10 cellular contexts compared by ENCODE assay signal in the genomic region with DNA sequence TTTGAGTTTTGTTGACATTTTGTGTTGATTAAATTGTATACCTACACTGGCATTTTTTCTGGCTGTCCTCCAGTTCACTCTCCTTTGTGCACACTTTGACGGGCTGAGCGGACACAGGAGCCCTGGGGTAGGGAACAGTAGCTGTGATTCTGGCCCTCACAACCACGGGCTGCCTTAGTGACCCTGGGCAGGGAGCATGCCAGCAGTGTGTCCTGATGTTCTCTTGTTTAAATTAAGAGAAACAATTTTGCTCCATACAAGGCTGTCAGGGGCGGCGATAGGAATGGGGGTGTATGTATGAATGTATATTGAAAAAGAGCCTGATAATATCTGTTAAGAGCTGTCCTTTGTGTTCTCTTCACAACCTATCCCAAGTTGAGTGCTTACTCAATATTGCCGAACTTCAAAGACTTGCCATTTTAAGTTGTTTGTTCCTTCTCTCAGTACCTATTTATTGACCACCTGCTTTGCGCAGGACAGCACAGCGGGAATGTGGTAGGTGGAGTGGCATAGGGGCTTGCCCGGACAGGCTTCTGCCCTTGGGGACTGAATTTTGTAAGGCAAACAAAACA.
DNase-seq lines count a peak whose midpoint lies in the region; ATAC-seq, FAIRE-seq and TF ChIP-seq lines count a peak whose summit lies in the region.
"Had no signal": no experiment of that assay in that cellular context is flagged by ENCODE, and none has a peak within 500 bp of the region (broad histone marks: within the 10 kb centered on the region; RNA-seq: fewer than 3 reads in every experiment).

No MANE protein-coding gene starts in this region.

- peak overlapping the region; percentile 72 for H3K27ac Mint-ChIP-seq in activated naive CD4-positive, alpha-beta T cell treated with anti-CD3 and anti-CD28 coated beads, Interleukin-2, amount 10 ng/mL, durations not matched to agents 7 days and 5 days
- H3K27ac Mint-ChIP-seq in nephron (peak overlapping the region; percentile 76 to 91 (median 77)), type B pancreatic cell (peak overlapping the region; percentile 80)

- H3K79me2 ChIP-seq in endothelial cell of umbilical vein (ENCODE audit: control insufficient read depth, insufficient read depth, low read length) = peaks cover 28% of the 10 kb centered on the region

- no peaks in the 10 kb centered on the region for H3K9me1 ChIP-seq in endothelial cell of umbilical vein (replicated peaks; ENCODE audit: control insufficient read depth, extremely low read depth, insufficient read depth, low read length)

- no peak overlapping the region for H3K9ac ChIP-seq in endothelial cell of umbilical vein (replicated peaks; ENCODE audit: extremely low read depth, insufficient read depth, low read length)

- no peaks in the 10 kb centered on the region for H3K9me3 ChIP-seq in endothelial cell of umbilical vein (replicated peaks; ENCODE audit: control insufficient read depth, insufficient read depth, low read length)

- H3K36me3 Mint-ChIP-seq in activated naive CD4-positive, alpha-beta T cell treated with anti-CD3 and anti-CD28 coated beads, Interleukin-2, amount 10 ng/mL, durations not matched to agents 7 days and 5 days = peaks cover 82% of the 10 kb centered on the region
- peaks cover 88% of the 10 kb centered on the region for H3K36me3 Mint-ChIP-seq in nephron (ENCODE audit: low read depth)
- peaks cover 62% of the 10 kb centered on the region for H3K36me3 Mint-ChIP-seq in type B pancreatic cell

- no peaks in the 10 kb centered on the region for H4K20me1 ChIP-seq in endothelial cell of umbilical vein (replicated peaks; ENCODE audit: control insufficient read depth, extremely low read depth, insufficient read depth, low read length)

- TF ChIP-seq CTCF in endothelial cell of umbilical vein (IDR thresholded peaks at IDR 0.05; ENCODE audit: extremely low read depth in 1 of 2, insufficient read depth in 1 of 2, low read depth in 1 of 2, low read length in 2 of 2) = no peak
- TF ChIP-seq CTCF in nephron (IDR thresholded peaks at IDR 0.05; ENCODE audit: unreplicated experiment in 3 of 3) = no peak
- TF ChIP-seq CTCF in type B pancreatic cell (conservative IDR thresholded peaks at IDR 0.05) = no peak

- H3K27me3 Mint-ChIP-seq in activated naive CD4-positive, alpha-beta T cell treated with anti-CD3 and anti-CD28 coated beads, Interleukin-2, amount 10 ng/mL, durations not matched to agents 7 days and 5 days = no peaks in the 10 kb centered on the region
- H3K27me3 Mint-ChIP-seq in nephron (ENCODE audit: low read depth) = no peaks in the 10 kb centered on the region
- H3K27me3 Mint-ChIP-seq in type B pancreatic cell = no peaks in the 10 kb centered on the region

- FAIRE-seq in endothelial cell of umbilical vein (lab: Jason Lieb, UNC) = peak; percentile 44

- no peak overlapping the region for H2AFZ ChIP-seq in endothelial cell of umbilical vein (ENCODE audit: low read depth, low read length)

- dilution Hi-C loops in endothelial cell of umbilical vein (cut with MboI; ENCODE audit: extremely low pct_ligation_motif_present, low sequenced_read_pairs) = no loop called here

- intact Hi-C loops in endothelial cell of umbilical vein (cut with micrococcal nuclease) = loop anchor here (10.0 kb wide), 1 partner anchor 415 kb away; no protein-coding TSS in a partner anchor
- intact Hi-C loops in posterior vena cava (cut with DNase I) = no loop called here

- H3K4me1 ChIP-seq in endothelial cell of umbilical vein (ENCODE audit: control insufficient read depth, extremely low read depth, insufficient read depth, low read length) = peaks cover 13% of the 10 kb centered on the region

- H3K9me3 Mint-ChIP-seq in activated naive CD4-positive, alpha-beta T cell treated with anti-CD3 and anti-CD28 coated beads, Interleukin-2, amount 10 ng/mL, durations not matched to agents 7 days and 5 days = no peaks in the 10 kb centered on the region
- no peaks in the 10 kb centered on the region for H3K9me3 Mint-ChIP-seq in nephron
- no peaks in the 10 kb centered on the region for H3K9me3 Mint-ChIP-seq in type B pancreatic cell

- H3K4me3 ChIP-seq in endothelial cell of umbilical vein (replicated peaks in 1 of 3; ENCODE audit: insufficient read depth in 1 of 3, low read depth in 1 of 3, low read length in 3 of 3) = no peak overlapping the region

- no peaks in the 10 kb centered on the region for H3K27me3 ChIP-seq in endothelial cell of umbilical vein (ENCODE audit: control insufficient read depth in 2 of 2, insufficient read depth in 2 of 2, low read length in 2 of 2)

- peaks cover 25% of the 10 kb centered on the region for H3K4me1 Mint-ChIP-seq in activated naive CD4-positive, alpha-beta T cell treated with anti-CD3 and anti-CD28 coated beads, Interleukin-2, amount 10 ng/mL, durations not matched to agents 7 days and 5 days
- H3K4me1 Mint-ChIP-seq in nephron (peaks cover 31% of the 10 kb centered on the region), type B pancreatic cell (ENCODE audit: unreplicated experiment) (peaks cover 42% of the 10 kb centered on the region)

- H3K4me3 Mint-ChIP-seq in activated naive CD4-positive, alpha-beta T cell treated with anti-CD3 and anti-CD28 coated beads, Interleukin-2, amount 10 ng/mL, durations not matched to agents 7 days and 5 days = no peak overlapping the region
- H3K4me3 Mint-ChIP-seq in nephron (no peak overlapping the region), type B pancreatic cell (peak overlapping the region; percentile 22)

- DNase-seq in activated naive CD4-positive, alpha-beta T cell treated with anti-CD3 and anti-CD28 coated beads, Interleukin-2, amount 10 ng/mL, durations not matched to agents 7 days and 5 days = no peak
- no peak for DNase-seq in activated naive CD4-positive, alpha-beta T cell treated with Interleukin-2 at 50 U/mL for 16 hours
- DNase-seq in endothelial cell of umbilical vein (ENCODE audit: low read depth, low spot score) = no peak
- no peak for DNase-seq in type B pancreatic cell (ENCODE audit: extremely low spot score, unreplicated experiment)
- DNase-seq in G401 (ENCODE audit: low spot score) = no peak
- no peak for DNase-seq in posterior vena cava (ENCODE audit: low spot score)
- DNase-seq: NCI-H446 treated with DMSO at 0.1 percent for 48 hours; stimulated activated CD4-positive, alpha-beta T cell treated with anti-CD3 and anti-CD28 coated beads, Interleukin-4, amount 100 ng/mL, for 24 hours had no signal

- in situ Hi-C loops in G401 (cut with HindIII; ENCODE audit: low sequenced_read_pairs) = no loop called here

- POLR2A ChIA-PET in endothelial cell of umbilical vein (lab: Charles Lee) = no interaction called here

- CTCF ChIA-PET in activated naive CD4-positive, alpha-beta T cell treated with anti-CD3 and anti-CD28 coated beads, Interleukin-2, amount 10 ng/mL, durations not matched to agents 7 days and 5 days (lab: Charles Lee) = no interaction called here
- CTCF ChIA-PET in endothelial cell of umbilical vein (lab: Charles Lee) = interaction anchor here (0.6 to 1.9 kb wide), 3 partner anchors 15 to 824 kb away, joined by 3 to 6 read pairs (median 5); no protein-coding TSS in a partner anchor

- peaks cover 46% of the 10 kb centered on the region in 2 experiments for H3K36me3 ChIP-seq in endothelial cell of umbilical vein (ENCODE audit: control insufficient read depth in 2 of 2, extremely low read depth in 1 of 2, insufficient read depth in 2 of 2, low read length in 2 of 2)

- no peak overlapping the region for H3K27ac ChIP-seq in endothelial cell of umbilical vein (ENCODE audit: insufficient read depth, low read depth, low read length)

- no peak for TF ChIP-seq POLR2A in endothelial cell of umbilical vein (IDR thresholded peaks at IDR 0.05; ENCODE audit: low read depth, low read length)

- no peak for ATAC-seq in GM19467 (IDR thresholded peaks at IDR 0.05; ENCODE audit: unreplicated experiment)

- no TSS peak for BruUV-seq in endothelial cell of umbilical vein (replicated peaks; lab: Mats Ljungman, UMichigan)

- H3K4me2 ChIP-seq in endothelial cell of umbilical vein (ENCODE audit: insufficient read depth, low read length) = no peak overlapping the region

TF ChIP-seq in endothelial cell of umbilical vein, 7 proteins besides CTCF, POLR2A, EP300 and RAD21:
- no peak for TF ChIP-seq FOS (IDR thresholded peaks at IDR 0.05; ENCODE audit: borderline replicate concordance, insufficient read depth, low read length)
- TF ChIP-seq POLR2AphosphoS5 (IDR thresholded peaks at IDR 0.05; ENCODE audit: insufficient read depth, low read depth, low read length) = no peak
- TF ChIP-seq, protein P1, sequence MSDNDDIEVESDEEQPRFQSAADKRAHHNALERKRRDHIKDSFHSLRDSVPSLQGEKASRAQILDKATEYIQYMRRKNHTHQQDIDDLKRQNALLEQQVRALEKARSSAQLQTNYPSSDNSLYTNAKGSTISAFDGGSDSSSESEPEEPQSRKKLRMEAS (IDR thresholded peaks at IDR 0.05; ENCODE audit: insufficient read depth, insufficient read length) = no peak
- no peak for TF ChIP-seq GATA2 (IDR thresholded peaks at IDR 0.05; ENCODE audit: insufficient read depth, insufficient read length, low read depth, low read length)
- no peak for TF ChIP-seq JUN (IDR thresholded peaks at IDR 0.05; ENCODE audit: borderline replicate concordance, insufficient read depth, insufficient read length, low read depth)
- TF ChIP-seq EZH2 (IDR thresholded peaks at IDR 0.05; ENCODE audit: borderline replicate concordance, low read depth, low read length, severe bottlenecking) = no peak
- no peak for TF ChIP-seq MYC (IDR thresholded peaks at IDR 0.05; ENCODE audit: low read depth, low read length)
TF ChIP-seq in endothelial cell of umbilical vein: peak in this region for 0.
